In genomic region chr10:100508691-100509150, GRCh38 we compare ENCODE assay signal across 8 cellular contexts. TPM values are rescaled to one million over a fixed set of nuclear protein-coding genes. Genes with fewer than 3 reads are reported as not detected.
DNase-seq lines count a peak whose midpoint lies in the region; ATAC-seq, FAIRE-seq and TF ChIP-seq lines count a peak whose summit lies in the region.

No MANE protein-coding gene starts in this region.

- H3K9ac ChIP-seq in mammary epithelial cell (ENCODE audit: insufficient read depth, low read length) (no peak overlapping the region), mesendoderm (ENCODE audit: low read length) (no peak overlapping the region)

- DNase-seq in SKM-1 treated with dmso at 0.1 percent for 144 hours (lab: John Stamatoyannopoulos, UW; ENCODE audit: unreplicated experiment) (peak; percentile 44), SKM-1 (lab: John Stamatoyannopoulos, UW; ENCODE audit: unreplicated experiment) (no peak), HTR-8/SVneo (ENCODE audit: insufficient read length, low spot score) (peak; percentile 54), mammary epithelial cell (peak; percentile 47), mesendoderm (peak; percentile 80), GM19240 (ENCODE audit: insufficient read length, low spot score) (no peak)

- dilution Hi-C loops in mammary epithelial cell (cut with HindIII; ENCODE audit: low sequenced_read_pairs), result no loop called here

- 50% methylated on average over 2 of the region's 3 CpGs for WGBS in mammary epithelial cell (ENCODE audit: low coverage, missing lambda C conversion rate)
- WGBS in mesendoderm (ENCODE audit: extremely low coverage, insufficient coverage, low lambda C conversion rate), result no CpG with 5 or more reads among the region's 3 CpGs

- H3K79me1 ChIP-seq in mesendoderm (ENCODE audit: low read length), result no peaks in the 10 kb centered on the region

- no peak overlapping the region for H3K23ac ChIP-seq in mesendoderm (ENCODE audit: low read length)

- H3K36me3 ChIP-seq in mammary epithelial cell (ENCODE audit: insufficient read depth, low read length) (no peaks in the 10 kb centered on the region), mesendoderm (ENCODE audit: control insufficient read depth, insufficient read depth, low read length) (no peaks in the 10 kb centered on the region)

- H3K79me2 ChIP-seq in mammary epithelial cell (ENCODE audit: insufficient read depth, low read length) (no peaks in the 10 kb centered on the region), mesendoderm (ENCODE audit: control insufficient read depth, insufficient read depth, low read length) (no peaks in the 10 kb centered on the region)

- BruUV-seq in mammary epithelial cell (replicated peaks; lab: Mats Ljungman, UMichigan), result no TSS peak

- H2BK5ac ChIP-seq in mesendoderm (ENCODE audit: low read length), result no peak overlapping the region

- peak; percentile 31 for FAIRE-seq in HTR-8/SVneo (lab: Jason Lieb, UNC)

- H4K8ac ChIP-seq in mesendoderm (ENCODE audit: low read depth, low read length), result no peak overlapping the region

- no peak overlapping the region for H4K5ac ChIP-seq in mesendoderm (ENCODE audit: low read length)

- H3K4me1 ChIP-seq in mammary epithelial cell (ENCODE audit: insufficient read depth, low read length) (peaks cover 32% of the 10 kb centered on the region), mesendoderm (ENCODE audit: control insufficient read depth, low read depth, low read length) (no peaks in the 10 kb centered on the region)

- H3K9me3 ChIP-seq in mammary epithelial cell (replicated peaks; ENCODE audit: insufficient read depth, low read length), result no peaks in the 10 kb centered on the region

- no peak overlapping the region for H3K4ac ChIP-seq in mesendoderm (ENCODE audit: low read depth, low read length)

- H3K4me2 ChIP-seq in mammary epithelial cell (ENCODE audit: insufficient read depth, low read depth, low read length) (no peak overlapping the region), mesendoderm (ENCODE audit: low read length) (no peak overlapping the region)

- CTCF ChIA-PET in mammary epithelial cell (lab: Charles Lee; ENCODE audit: low non-redundant PET), result interaction anchor here (1.0 to 1.6 kb wide), 3 partner anchors 10 to 170 kb away, joined by 3 to 7 read pairs (median 5); no protein-coding TSS in a partner anchor

- peak overlapping the region; percentile 62 for H2AFZ ChIP-seq in mammary epithelial cell (ENCODE audit: low read depth, low read length)

- H3K18ac ChIP-seq in mesendoderm (ENCODE audit: low read length), result no peak overlapping the region

- H2BK120ac ChIP-seq in mesendoderm (ENCODE audit: low read depth, low read length), result no peak overlapping the region

- ATAC-seq in SK-N-SH treated with all-trans-retinoic acid at 6 μM for 48 hours, result peak; percentile 87
- no peak for ATAC-seq in HG03565 (IDR thresholded peaks at IDR 0.05; ENCODE audit: unreplicated experiment)

- H3K27me3 ChIP-seq in mammary epithelial cell (ENCODE audit: insufficient read depth, low read length) (no peaks in the 10 kb centered on the region), mesendoderm (ENCODE audit: insufficient read depth, low read length, poor library complexity) (no peaks in the 10 kb centered on the region)

- TF ChIP-seq CTCF in mammary epithelial cell (conservative IDR thresholded peaks at IDR 0.05 in 1 of 2, IDR thresholded peaks at IDR 0.05 in 1 of 2; ENCODE audit: extremely low read depth in 1 of 2, insufficient read depth in 1 of 2, low read depth in 1 of 2, low read length in 2 of 2), result peak; percentile 77 to 79

- no peak overlapping the region for H3K56ac ChIP-seq in mesendoderm (ENCODE audit: low read length)

- in situ Hi-C loops in mammary epithelial cell (cut with MboI; ENCODE audit: low sequenced_read_pairs in 2 of 2), result loop anchor here (5.0 kb wide), 3 partner anchors 66 to 166 kb away; no protein-coding TSS in a partner anchor

- no peak overlapping the region for H2AK5ac ChIP-seq in mesendoderm (ENCODE audit: low read length)

- intact Hi-C loops in mammary epithelial cell (cut with micrococcal nuclease), result loop anchor here (1.0 kb wide), 4 partner anchors 26 to 170 kb away; no protein-coding TSS in a partner anchor

- no peak overlapping the region for H2BK15ac ChIP-seq in mesendoderm (replicated peaks; ENCODE audit: low read depth)

- H3K4me3 ChIP-seq in mammary epithelial cell (replicated peaks in 1 of 3; ENCODE audit: insufficient read depth in 1 of 3, low read depth in 2 of 3, low read length in 3 of 3) (no peak overlapping the region), mesendoderm (ENCODE audit: low read length) (no peak overlapping the region)

- H4K20me1 ChIP-seq in mammary epithelial cell (ENCODE audit: insufficient read depth, low read length), result no peaks in the 10 kb centered on the region

- H3K27ac ChIP-seq in mammary epithelial cell (ENCODE audit: insufficient read depth, low read depth, low read length) (no peak overlapping the region), mesendoderm (ENCODE audit: low read depth, low read length) (no peak overlapping the region)

TF ChIP-seq in SK-N-SH treated with all-trans-retinoic acid at 6 μM for 48 hours, 23 proteins besides CTCF, POLR2A, EP300 and RAD21:
- TF ChIP-seq PATZ1 (CRISPR knock-in tag; IDR thresholded peaks at IDR 0.05; ENCODE audit: borderline replicate concordance) (no peak), PPARA (CRISPR knock-in tag; IDR thresholded peaks at IDR 0.05; ENCODE audit: borderline replicate concordance) (no peak), ISL1 (CRISPR knock-in tag; IDR thresholded peaks at IDR 0.05) (no peak), BACH2 (CRISPR knock-in tag; IDR thresholded peaks at IDR 0.05; ENCODE audit: borderline replicate concordance) (no peak), TCF4 (CRISPR knock-in tag; IDR thresholded peaks at IDR 0.05; ENCODE audit: borderline replicate concordance) (no peak), ARNTL (CRISPR knock-in tag; IDR thresholded peaks at IDR 0.05; ENCODE audit: borderline replicate concordance, low read depth) (no peak), GLIS3 (CRISPR knock-in tag; IDR thresholded peaks at IDR 0.05) (no peak), CREB5 (CRISPR knock-in tag; IDR thresholded peaks at IDR 0.05; ENCODE audit: low read depth) (no peak), POU6F1 (CRISPR knock-in tag; IDR thresholded peaks at IDR 0.05; ENCODE audit: borderline replicate concordance, low read depth) (no peak), SNAI2 (CRISPR knock-in tag; IDR thresholded peaks at IDR 0.05) (no peak), OSR1 (CRISPR knock-in tag; IDR thresholded peaks at IDR 0.05) (no peak), ZFP30 (CRISPR knock-in tag; IDR thresholded peaks at IDR 0.05) (no peak)

RNA-seq across cellular contexts. Expression of gene SEC31B, which starts 10.9 kb away (rescaled TPM):
- total RNA-seq in mammary epithelial cell, result 1 to 10 TPM; 4.7 to 5.4 TPM
- polyA plus RNA-seq in mammary epithelial cell, result 2.0 TPM
- 1.1 TPM for polyA minus RNA-seq in mammary epithelial cell
- polyA plus RNA-seq in mesendoderm (2013, experiment 1 of 2), result 0.74 TPM
- 0.55 TPM for polyA plus RNA-seq in mesendoderm (2013, experiment 2 of 2)

RNA-seq across cellular contexts. Expression of gene NDUFB8, which starts 20.9 kb away (rescaled TPM):
- total RNA-seq in mammary epithelial cell, result 100 to 1,000 TPM in 1 of 2 donors, 10 to 100 TPM in 1; 82.7 to 167 TPM
- 272 TPM for polyA plus RNA-seq in mammary epithelial cell
- polyA minus RNA-seq in mammary epithelial cell, result 120 TPM
- polyA plus RNA-seq in mesendoderm (2013, experiment 1 of 2), result 332 TPM
- polyA plus RNA-seq in mesendoderm (2013, experiment 2 of 2), result 334 TPM

RNA-seq across cellular contexts. Expression of gene HIF1AN, which starts 27.0 kb away (rescaled TPM):
- 10 to 100 TPM; 10.3 to 45.0 TPM for total RNA-seq in mammary epithelial cell
- polyA plus RNA-seq in mammary epithelial cell, result 6.4 TPM
- polyA minus RNA-seq in mammary epithelial cell, result 22.3 TPM
- polyA plus RNA-seq in mesendoderm (2013, experiment 1 of 2), result 14.9 TPM
- 16.3 TPM for polyA plus RNA-seq in mesendoderm (2013, experiment 2 of 2)

RNA-seq across cellular contexts. Expression of gene WNT8B, which starts 45.9 kb away (rescaled TPM):
- not detected for total RNA-seq in mammary epithelial cell
- not detected for polyA plus RNA-seq in mammary epithelial cell
- polyA minus RNA-seq in mammary epithelial cell, result not detected
- 0.06 TPM for polyA plus RNA-seq in mesendoderm (2013, experiment 1 of 2)
- polyA plus RNA-seq in mesendoderm (2013, experiment 2 of 2), result 0.07 TPM

Comparison
In these comparisons a context has a peak if more than half of its experiments do, and no peak if none do; other contexts are left out.
1. DNase-seq: peak in SKM-1 treated with dmso at 0.1 percent for 144 hours (single experiment), HTR-8/SVneo (single experiment), mammary epithelial cell (single experiment) and mesendoderm (single experiment); none in SKM-1 (single experiment) and GM19240 (single experiment).